Comparison of ENCODE assay signal across 18 cellular contexts in genomic region chr12:19630536-19630935, GRCh38.
"Had no signal": no experiment of that assay in that cellular context is flagged by ENCODE, and none has a peak within 500 bp of the region (broad histone marks: within the 10 kb centered on the region; RNA-seq: fewer than 3 reads in every experiment).

No MANE protein-coding gene starts in this region.

- ATAC-seq: Panc1, SK-N-SH treated with all-trans-retinoic acid at 6 μM for 48 hours, T-helper 17 cell had no signal

- DNase-seq: KBM-7, NCI-H1092, NCI-H1436 treated with DMSO at 0.1 percent for 48 hours, NCI-H187, NCI-H2029, NCI-H2081 treated with DMSO at 0.1 percent for 48 hours, NCI-H2171, NCI-H226, NCI-H446, NCI-H510A, NCI-H524 treated with DMSO at 0.1 percent for 48 hours, NCI-H82, SHP77, T-helper 1 cell, T-helper 17 cell had no signal

- H3K27ac ChIP-seq: RWPE1 had no signal
